Comparison of ENCODE assay signal across 8 cellular contexts in the genomic region with DNA sequence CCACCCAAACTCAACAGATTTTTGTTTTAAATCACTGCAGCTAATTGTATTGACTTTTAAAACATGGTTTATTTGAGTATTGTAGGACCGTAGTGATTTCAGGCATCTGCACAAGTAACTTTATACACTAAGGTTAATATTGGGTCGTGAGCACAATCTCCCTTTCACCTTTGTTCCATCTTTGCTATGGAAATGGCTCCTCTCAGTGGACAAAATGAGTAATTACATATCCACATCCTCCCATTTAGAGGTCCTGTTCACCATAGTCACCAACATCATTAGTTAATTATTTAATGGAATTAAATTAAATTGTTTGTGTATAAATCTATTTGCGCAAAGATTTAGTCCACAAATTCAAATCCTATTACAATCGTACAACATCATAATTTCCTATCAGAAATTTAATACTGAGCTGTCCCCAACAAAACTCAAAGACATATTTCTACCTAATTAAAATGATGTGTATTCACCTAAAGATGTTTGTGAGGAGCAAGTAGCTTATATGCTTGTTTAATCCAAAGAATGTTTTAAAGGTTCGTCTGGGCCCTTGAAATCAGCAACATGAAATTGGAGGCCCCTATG.
DNase-seq lines count a peak whose midpoint lies in the region; ATAC-seq and TF ChIP-seq lines count a peak whose summit lies in the region.

No MANE protein-coding gene starts in this region.

- no peak for ATAC-seq in CD4-positive, alpha-beta T cell (ENCODE audit: poor library complexity)
- ATAC-seq in left ventricle myocardium superior (peak; percentile 85), GM18517 (IDR thresholded peaks at IDR 0.05; ENCODE audit: unreplicated experiment) (no peak)
- peak; percentile 54 to 56 for ATAC-seq in stimulated activated naive B cell treated with anti-CD40 and anti-IgM and Interleukin-4, amounts not matched to agents 10 μg/mL and 1 μg/mL and 100 μg/mL, for 72 hours (replicated peaks)

- no peak overlapping the region for H3K27ac Mint-ChIP-seq in CD4-positive, alpha-beta T cell
- H3K27ac Mint-ChIP-seq in stimulated activated naive B cell treated with anti-CD40 and anti-IgM and Interleukin-4, amounts not matched to agents 10 μg/mL and 1 μg/mL and 100 μg/mL, for 72 hours: no peak overlapping the region

- POLR2A ChIA-PET in CD4-positive, alpha-beta T cell (lab: Charles Lee): no interaction called here

- H3K27me3 Mint-ChIP-seq in CD4-positive, alpha-beta T cell: peaks cover 26% of the 10 kb centered on the region
- H3K27me3 Mint-ChIP-seq in stimulated activated naive B cell treated with anti-CD40 and anti-IgM and Interleukin-4, amounts not matched to agents 10 μg/mL and 1 μg/mL and 100 μg/mL, for 72 hours: peaks cover 8 to 10% of the 10 kb centered on the region in 2 donors

- H3K9me3 Mint-ChIP-seq in CD4-positive, alpha-beta T cell: no peaks in the 10 kb centered on the region
- H3K9me3 Mint-ChIP-seq in stimulated activated naive B cell treated with anti-CD40 and anti-IgM and Interleukin-4, amounts not matched to agents 10 μg/mL and 1 μg/mL and 100 μg/mL, for 72 hours: no peaks in the 10 kb centered on the region

- no peaks in the 10 kb centered on the region for H3K4me1 Mint-ChIP-seq in CD4-positive, alpha-beta T cell (ENCODE audit: low read depth)
- no peaks in the 10 kb centered on the region for H3K4me1 Mint-ChIP-seq in stimulated activated naive B cell treated with anti-CD40 and anti-IgM and Interleukin-4, amounts not matched to agents 10 μg/mL and 1 μg/mL and 100 μg/mL, for 72 hours

- DNase-seq in CD4-positive, alpha-beta T cell: no peak
- DNase-seq in GM19240 (ENCODE audit: insufficient read length, low spot score) (peak; percentile 17), NCI-H1694 (lab: John Stamatoyannopoulos, UW) (peak; percentile 8), amniotic stem cell (lab: John Stamatoyannopoulos, UW) (peak; percentile 29), left ventricle myocardium superior (no peak), activated gamma-delta T cell (lab: John Stamatoyannopoulos, UW) (no peak)
- no peak for DNase-seq in stimulated activated naive B cell treated with anti-CD40 and anti-IgM and Interleukin-4, amounts not matched to agents 10 μg/mL and 1 μg/mL and 100 μg/mL, for 72 hours

- CTCF ChIA-PET in CD4-positive, alpha-beta T cell (lab: Charles Lee): interaction anchor here (0.7 kb wide), 1 partner anchor 910 kb away, joined by 4 read pairs; no protein-coding TSS in a partner anchor

- no peak overlapping the region for H3K4me3 Mint-ChIP-seq in CD4-positive, alpha-beta T cell
- no peak overlapping the region for H3K4me3 Mint-ChIP-seq in stimulated activated naive B cell treated with anti-CD40 and anti-IgM and Interleukin-4, amounts not matched to agents 10 μg/mL and 1 μg/mL and 100 μg/mL, for 72 hours

- no peak overlapping the region for H3K27ac ChIP-seq in CD4-positive, alpha-beta T cell (ENCODE audit: low read depth, low read length)

- H3K9me3 ChIP-seq in CD4-positive, alpha-beta T cell (ENCODE audit: control insufficient read depth, low read length): no peaks in the 10 kb centered on the region

- intact Hi-C loops in CD4-positive, alpha-beta T cell (cut with DNase I, micrococcal nuclease): loop anchor here (1.0 to 10.0 kb wide), 10 partner anchors 210 to 1507 kb away; no protein-coding TSS in a partner anchor
- intact Hi-C loops in left ventricle myocardium superior (cut with micrococcal nuclease): loop anchor here (2.0 to 10.0 kb wide), 3 partner anchors 710 to 892 kb away; no protein-coding TSS in a partner anchor

- no peaks in the 10 kb centered on the region for H3K36me3 Mint-ChIP-seq in CD4-positive, alpha-beta T cell (ENCODE audit: low read depth)
- H3K36me3 Mint-ChIP-seq in stimulated activated naive B cell treated with anti-CD40 and anti-IgM and Interleukin-4, amounts not matched to agents 10 μg/mL and 1 μg/mL and 100 μg/mL, for 72 hours: no peaks in the 10 kb centered on the region

- peak; percentile 69 for TF ChIP-seq CTCF in CD4-positive, alpha-beta T cell (IDR thresholded peaks at IDR 0.05)

- H3K27me3 ChIP-seq in CD4-positive, alpha-beta T cell (ENCODE audit: control insufficient read depth, insufficient read depth, low read length): no peaks in the 10 kb centered on the region

Comparison
In these comparisons a context has a peak if more than half of its experiments do, and no peak if none do; other contexts are left out.
1. ATAC-seq: peak in left ventricle myocardium superior (single experiment) and stimulated activated naive B cell treated with anti-CD40 and anti-IgM and Interleukin-4, amounts not matched to agents 10 μg/mL and 1 μg/mL and 100 μg/mL, for 72 hours (2 of 2); none in CD4-positive, alpha-beta T cell (single experiment) and GM18517 (single experiment).
2. DNase-seq: peak in GM19240 (single experiment), NCI-H1694 (single experiment) and amniotic stem cell (single experiment); none in CD4-positive, alpha-beta T cell (0 of 10), left ventricle myocardium superior (single experiment), stimulated activated naive B cell treated with anti-CD40 and anti-IgM and Interleukin-4, amounts not matched to agents 10 μg/mL and 1 μg/mL and 100 μg/mL, for 72 hours (single experiment) and activated gamma-delta T cell (single experiment).